Comparison of ENCODE assay signal across 25 cellular contexts in the genomic region with DNA sequence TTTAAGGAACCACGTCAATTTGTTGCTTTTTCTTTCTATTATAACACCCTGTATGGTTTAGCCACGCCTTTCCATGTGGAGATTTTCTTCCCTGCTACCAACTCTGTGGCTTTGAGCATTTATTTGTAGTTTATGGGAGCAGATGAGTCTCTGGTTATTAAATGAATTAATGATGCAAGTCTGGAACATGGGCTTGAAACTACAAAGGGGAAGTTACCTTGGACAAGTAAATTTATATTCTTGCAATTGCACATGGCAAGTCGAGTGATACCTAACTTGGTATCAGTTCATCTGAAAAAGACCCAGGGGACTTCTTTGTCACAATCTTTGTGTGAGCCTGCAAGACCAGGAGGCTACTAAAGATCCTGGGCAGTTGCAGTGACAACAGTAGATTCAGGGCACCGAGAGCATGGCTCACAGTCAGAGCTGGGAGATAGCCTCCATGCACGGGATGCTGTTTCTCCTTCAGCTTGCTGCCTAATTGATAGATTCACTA.
"Had no signal": no experiment of that assay in that cellular context is flagged by ENCODE, and none has a peak within 500 bp of the region (broad histone marks: within the 10 kb centered on the region; RNA-seq: fewer than 3 reads in every experiment).

No MANE protein-coding gene starts in this region.

- H3K27ac Mint-ChIP-seq: activated B cell treated with CpG ODN at 0.5 μM for 24 hours; activated CD4-positive, alpha-beta memory T cell treated with anti-CD3 and anti-CD28 coated beads for 36 hours; activated CD4-positive, alpha-beta T cell treated with anti-CD3 and anti-CD28 coated beads, Interleukin-2, amount 10 ng/mL, durations not matched to agents 7 days and 5 days; activated naive CD4-positive, alpha-beta T cell treated with anti-CD3 and anti-CD28 coated beads, Interleukin-2, amount 50 U/mL, for 72 hours; IgD-negative memory B cell; T-helper 1 cell treated with Interleukin-12 subunit alpha and Interleukin-12 subunit beta and Interleukin-4 antibody, amounts not matched to agents 30 μg/mL and 1 μg/mL, for 36 hours had no signal

- H3K4me3 ChIP-seq: Peyer's patch, SJSA1 had no signal

- DNase-seq: activated B cell treated with CpG ODN at 0.5 μM for 24 hours; activated CD4-positive, alpha-beta memory T cell treated with anti-CD3 and anti-CD28 coated beads for 36 hours; activated CD4-positive, alpha-beta T cell treated with anti-CD3 and anti-CD28 coated beads, Interleukin-2, amount 10 ng/mL, durations not matched to agents 7 days and 5 days; activated CD8-positive, alpha-beta memory T cell treated with anti-CD3 and anti-CD28 coated beads for 24 hours; activated effector memory CD4-positive, alpha-beta T cell treated with anti-CD3 and anti-CD28 coated beads, Interleukin-2, amount 50 U/mL, for 16 hours; activated naive CD4-positive, alpha-beta T cell treated with Interleukin-2 at 50 U/mL for 16 hours; activated T-cell treated with anti-CD3 and anti-CD28 coated beads, Interleukin-2, amount 50 U/mL, for 4 hours; amygdala; KG1; NCI-H1105 treated with DMSO at 0.1 percent for 48 hours; NCI-H1436 treated with DMSO at 0.1 percent for 48 hours; NCI-H187; NCI-H2081 treated with DMSO at 0.1 percent for 48 hours; NCI-H446; NCI-H524; Peyer's patch; SHP77; T-helper 9 cell had no signal

- ATAC-seq: activated naive CD4-positive, alpha-beta T cell treated with anti-CD3 and anti-CD28 coated beads, Interleukin-2, amount 50 U/mL, for 72 hours; activated T-cell treated with anti-CD3 and anti-CD28 coated beads, Interleukin-2, amount 50 U/mL, for 4 hours had no signal

- H3K27me3 ChIP-seq: Peyer's patch, SJSA1 had no signal

- H3K27ac ChIP-seq: Peyer's patch, RWPE1, SJSA1 had no signal

- H3K9me3 Mint-ChIP-seq: activated B cell treated with CpG ODN at 0.5 μM for 24 hours; activated CD4-positive, alpha-beta memory T cell treated with anti-CD3 and anti-CD28 coated beads for 36 hours; activated CD4-positive, alpha-beta T cell treated with anti-CD3 and anti-CD28 coated beads, Interleukin-2, amount 10 ng/mL, durations not matched to agents 7 days and 5 days; activated naive CD4-positive, alpha-beta T cell treated with anti-CD3 and anti-CD28 coated beads, Interleukin-2, amount 50 U/mL, for 72 hours; activated T-cell treated with anti-CD3 and anti-CD28 coated beads, Interleukin-2, amount 50 U/mL, for 4 hours; brain; central memory CD8-positive, alpha-beta T cell; IgD-negative memory B cell; T-helper 1 cell treated with Interleukin-12 subunit alpha and Interleukin-12 subunit beta and Interleukin-4 antibody, amounts not matched to agents 30 μg/mL and 1 μg/mL, for 36 hours had no signal

- H3K4me1 ChIP-seq: Peyer's patch, SJSA1 had no signal

- H3K9me3 ChIP-seq: Peyer's patch, SJSA1 had no signal

- H3K36me3 ChIP-seq: Peyer's patch, SJSA1 had no signal

- H3K4me3 Mint-ChIP-seq: activated B cell treated with CpG ODN at 0.5 μM for 24 hours; activated CD4-positive, alpha-beta memory T cell treated with anti-CD3 and anti-CD28 coated beads for 36 hours; activated CD4-positive, alpha-beta T cell treated with anti-CD3 and anti-CD28 coated beads, Interleukin-2, amount 10 ng/mL, durations not matched to agents 7 days and 5 days; activated T-cell treated with anti-CD3 and anti-CD28 coated beads, Interleukin-2, amount 50 U/mL, for 4 hours; brain; central memory CD8-positive, alpha-beta T cell; T-helper 1 cell treated with Interleukin-12 subunit alpha and Interleukin-12 subunit beta and Interleukin-4 antibody, amounts not matched to agents 30 μg/mL and 1 μg/mL, for 36 hours had no signal

- H3K27me3 Mint-ChIP-seq: activated B cell treated with CpG ODN at 0.5 μM for 24 hours; activated CD4-positive, alpha-beta memory T cell treated with anti-CD3 and anti-CD28 coated beads for 36 hours; activated CD4-positive, alpha-beta T cell treated with anti-CD3 and anti-CD28 coated beads, Interleukin-2, amount 10 ng/mL, durations not matched to agents 7 days and 5 days; brain; central memory CD8-positive, alpha-beta T cell; IgD-negative memory B cell had no signal

- H3K36me3 Mint-ChIP-seq: brain had no signal
